ENCODE assay signal across 16 cellular contexts in the genomic region with DNA sequence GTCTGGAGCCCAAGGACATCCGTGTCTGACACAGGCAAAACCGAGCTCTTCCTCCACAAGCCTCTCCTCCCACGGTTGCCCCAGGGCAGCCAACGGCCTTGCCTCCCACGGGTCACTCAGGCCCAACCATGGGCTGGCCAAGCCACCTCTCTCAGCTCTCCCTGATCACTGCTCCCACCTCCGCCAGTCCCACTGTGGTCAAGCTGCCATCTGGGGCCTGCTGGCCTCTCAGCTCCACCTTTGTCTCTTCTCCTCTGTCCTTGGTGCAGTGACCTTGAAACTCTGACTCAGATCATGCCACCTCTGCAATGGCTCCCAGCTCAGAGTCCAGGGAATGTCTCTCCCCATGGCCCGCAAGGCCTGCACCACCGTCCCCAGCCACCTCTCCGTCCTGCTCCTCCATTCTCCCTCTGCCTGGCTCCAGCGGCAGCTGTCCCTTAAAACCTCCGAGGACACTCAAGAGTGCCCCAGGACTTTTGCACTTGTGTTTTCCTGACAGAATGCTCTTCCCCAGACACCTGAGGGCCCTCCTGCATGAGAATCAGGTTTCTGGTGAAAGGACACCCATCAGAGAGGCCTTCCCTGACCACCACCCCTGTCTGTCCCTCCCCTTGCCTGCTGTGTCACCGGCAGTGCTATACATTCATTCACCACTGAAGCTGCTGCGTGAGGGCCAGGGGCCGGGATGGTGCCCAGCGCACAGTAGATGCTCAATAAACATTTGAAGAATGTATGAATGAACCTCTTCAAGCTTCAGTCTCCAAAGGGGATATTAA.
"Had no signal": no experiment of that assay in that cellular context is flagged by ENCODE, and none has a peak within 500 bp of the region (broad histone marks: within the 10 kb centered on the region; RNA-seq: fewer than 3 reads in every experiment).

No MANE protein-coding gene starts in this region.

- H3K4me3 Mint-ChIP-seq: activated CD4-positive, alpha-beta memory T cell treated with anti-CD3 and anti-CD28 coated beads for 36 hours; activated naive CD4-positive, alpha-beta T cell treated with anti-CD3 and anti-CD28 coated beads, Interleukin-2, amount 50 U/mL, for 24 hours; nephron; type B pancreatic cell had no signal

- H3K27ac ChIP-seq: body of pancreas, epithelial cell of prostate had no signal

- H3K27me3 Mint-ChIP-seq: activated CD4-positive, alpha-beta memory T cell treated with anti-CD3 and anti-CD28 coated beads for 36 hours; activated naive CD4-positive, alpha-beta T cell treated with anti-CD3 and anti-CD28 coated beads, Interleukin-2, amount 50 U/mL, for 24 hours; type B pancreatic cell had no signal

- ATAC-seq: body of pancreas; stimulated activated naive CD8-positive, alpha-beta T cell treated with anti-CD3 and anti-CD28 coated beads, Interleukin-15, Interleukin-2, amounts not matched to agents 100 U/mL and 50 U/mL, for 24 hours had no signal

- H3K27me3 ChIP-seq: body of pancreas had no signal

- H3K4me3 ChIP-seq: body of pancreas had no signal

- H3K27ac Mint-ChIP-seq: activated CD4-positive, alpha-beta memory T cell treated with anti-CD3 and anti-CD28 coated beads for 36 hours; activated naive CD4-positive, alpha-beta T cell treated with anti-CD3 and anti-CD28 coated beads, Interleukin-2, amount 50 U/mL, for 24 hours; activated T-helper 2 cell treated with anti-CD3 and anti-CD28 coated beads, Interferon-gamma antibody, Interleukin-2, Interleukin-4, amounts not matched to agents 10 μg/mL and 5 μg/mL and 100 μg/mL, durations not matched to agents 14 hours and 24 hours and 36 hours; type B pancreatic cell had no signal

- H3K36me3 Mint-ChIP-seq: activated naive CD4-positive, alpha-beta T cell treated with anti-CD3 and anti-CD28 coated beads, Interleukin-2, amount 50 U/mL, for 24 hours; type B pancreatic cell had no signal

- H3K9me3 Mint-ChIP-seq: activated CD4-positive, alpha-beta memory T cell treated with anti-CD3 and anti-CD28 coated beads for 36 hours; activated naive CD4-positive, alpha-beta T cell treated with anti-CD3 and anti-CD28 coated beads, Interleukin-2, amount 50 U/mL, for 24 hours; activated T-helper 2 cell treated with anti-CD3 and anti-CD28 coated beads, Interferon-gamma antibody, Interleukin-2, Interleukin-4, amounts not matched to agents 10 μg/mL and 5 μg/mL and 100 μg/mL, durations not matched to agents 14 hours and 24 hours and 36 hours; nephron; type B pancreatic cell had no signal

- H3K4me1 Mint-ChIP-seq: activated naive CD4-positive, alpha-beta T cell treated with anti-CD3 and anti-CD28 coated beads, Interleukin-2, amount 50 U/mL, for 24 hours had no signal

- H3K9me3 ChIP-seq: body of pancreas had no signal

- DNase-seq: activated CD4-positive, alpha-beta memory T cell treated with anti-CD3 and anti-CD28 coated beads for 36 hours; activated T-cell treated with anti-CD3 and anti-CD28 coated beads, Interleukin-2, amount 50 U/mL, for 1 hour; amygdala; dermis blood vessel endothelial cell; foreskin fibroblast; mammary epithelial cell; midbrain; occipital lobe; stimulated activated naive CD8-positive, alpha-beta T cell treated with anti-CD3 and anti-CD28 coated beads, Interleukin-15, Interleukin-2, amounts not matched to agents 100 U/mL and 50 U/mL, for 24 hours had no signal

- FAIRE-seq: keratinocyte had no signal
